9 cellular contexts compared by ENCODE assay signal in the genomic region with DNA sequence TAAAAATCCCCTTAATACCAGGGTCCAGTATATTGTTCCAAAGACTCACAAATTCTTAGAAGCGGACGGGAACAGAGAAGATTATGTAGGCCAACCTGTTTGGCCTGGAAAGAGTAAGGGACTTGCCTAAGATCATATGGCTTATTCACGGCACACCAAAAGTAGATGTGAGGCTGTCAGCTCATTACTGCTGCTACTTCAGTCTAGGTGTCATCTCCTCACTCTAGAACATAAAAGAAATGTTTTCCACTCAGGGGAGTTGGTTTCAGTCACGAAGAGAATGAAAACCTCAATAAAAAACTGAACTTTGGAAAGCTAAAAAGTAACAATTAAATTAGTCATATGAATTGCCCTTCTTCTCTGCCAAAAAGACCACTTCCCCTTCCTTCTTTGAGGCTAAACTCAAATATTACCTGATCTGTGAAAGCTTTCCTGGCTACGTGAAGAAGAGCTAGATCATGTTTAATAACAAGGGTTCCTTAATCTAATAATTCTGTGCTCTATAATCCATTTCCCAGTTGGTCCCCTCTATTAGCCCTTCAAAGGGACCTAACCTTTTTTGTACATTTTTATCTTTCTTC. TPM values are rescaled to one million over a fixed set of nuclear protein-coding genes. Genes with fewer than 3 reads are reported as not detected.
DNase-seq lines count a peak whose midpoint lies in the region; ATAC-seq and TF ChIP-seq lines count a peak whose summit lies in the region.
"Had no signal": no experiment of that assay in that cellular context is flagged by ENCODE, and none has a peak within 500 bp of the region (broad histone marks: within the 10 kb centered on the region; RNA-seq: fewer than 3 reads in every experiment).

No MANE protein-coding gene starts in this region.

- POLR2A ChIA-PET in activated CD4-positive, alpha-beta memory T cell treated with anti-CD3 and anti-CD28 coated beads for 36 hours (lab: Charles Lee), result interaction anchor here (0.7 to 5.3 kb wide), 5 partner anchors 12 to 279 kb away, joined by 3 to 29 read pairs (median 3); a partner anchor contains a TSS
- POLR2A ChIA-PET in GM10248 (lab: Yijun Ruan, JAX), result interaction anchor here (0.5 to 1.2 kb wide), 2 partner anchors 278 to 545 kb away, joined by 3 to 6 read pairs; a partner anchor contains a TSS

- H4K20me1 ChIP-seq in hepatocyte (ENCODE audit: insufficient read depth, poor library complexity, severe bottlenecking), result no peaks in the 10 kb centered on the region

- intact Hi-C loops in activated CD4-positive, alpha-beta memory T cell treated with anti-CD3 and anti-CD28 coated beads for 36 hours (cut with micrococcal nuclease), result loop anchor here (1.0 to 5.0 kb wide), 4 partner anchors 17 to 590 kb away; a partner anchor contains a TSS

- H3K27me3 Mint-ChIP-seq in activated naive CD4-positive, alpha-beta T cell treated with anti-CD3 and anti-CD28 coated beads, Interleukin-2, amount 50 U/mL, for 24 hours, result no peaks in the 10 kb centered on the region
- no peaks in the 10 kb centered on the region for H3K27me3 Mint-ChIP-seq in activated CD4-positive, alpha-beta memory T cell treated with anti-CD3 and anti-CD28 coated beads for 36 hours

- peaks cover 2% of the 10 kb centered on the region for H3K36me3 Mint-ChIP-seq in activated naive CD4-positive, alpha-beta T cell treated with anti-CD3 and anti-CD28 coated beads, Interleukin-2, amount 50 U/mL, for 24 hours
- no peaks in the 10 kb centered on the region for H3K36me3 Mint-ChIP-seq in activated CD4-positive, alpha-beta memory T cell treated with anti-CD3 and anti-CD28 coated beads for 36 hours

- no peak for TF ChIP-seq POLR2A in suprapubic skin (IDR thresholded peaks at IDR 0.05)

- H2AFZ ChIP-seq in hepatocyte, result peak overlapping the region; percentile 77

- H3K9me3 ChIP-seq in hepatocyte (ENCODE audit: low read depth) (no peaks in the 10 kb centered on the region), suprapubic skin (no peaks in the 10 kb centered on the region)

- H3K4me1 ChIP-seq in hepatocyte (ENCODE audit: insufficient read depth), result no peaks in the 10 kb centered on the region
- H3K4me1 ChIP-seq in suprapubic skin, result peaks cover 24% of the 10 kb centered on the region

- peak overlapping the region; percentile 90 for H3K4me3 Mint-ChIP-seq in activated naive CD4-positive, alpha-beta T cell treated with anti-CD3 and anti-CD28 coated beads, Interleukin-2, amount 50 U/mL, for 24 hours
- peak overlapping the region; percentile 88 for H3K4me3 Mint-ChIP-seq in activated CD4-positive, alpha-beta memory T cell treated with anti-CD3 and anti-CD28 coated beads for 36 hours

- no peaks in the 10 kb centered on the region for H3K9me3 Mint-ChIP-seq in activated naive CD4-positive, alpha-beta T cell treated with anti-CD3 and anti-CD28 coated beads, Interleukin-2, amount 50 U/mL, for 24 hours
- H3K9me3 Mint-ChIP-seq in activated CD4-positive, alpha-beta memory T cell treated with anti-CD3 and anti-CD28 coated beads for 36 hours, result peaks cover 7% of the 10 kb centered on the region

- no peaks in the 10 kb centered on the region for H3K79me2 ChIP-seq in hepatocyte

- H3K27me3 ChIP-seq in hepatocyte, result no peaks in the 10 kb centered on the region
- H3K27me3 ChIP-seq in suprapubic skin, result peaks cover 5% of the 10 kb centered on the region

- 38% methylated on average over 5 of the region's 5 CpGs for WGBS in hepatocyte (ENCODE audit: low lambda C conversion rate, missing lambda C conversion rate)
- WGBS in suprapubic skin, result 20% methylated on average over 5 of the region's 5 CpGs

- no peak for TF ChIP-seq EP300 in suprapubic skin (IDR thresholded peaks at IDR 0.05)

- no peak for DNase-seq in activated naive CD4-positive, alpha-beta T cell treated with anti-CD3 and anti-CD28 coated beads, Interleukin-2, amount 50 U/mL, for 16 hours
- peak; percentile 31 for DNase-seq in activated CD4-positive, alpha-beta memory T cell treated with anti-CD3 and anti-CD28 coated beads for 36 hours
- DNase-seq in hepatocyte (ENCODE audit: low spot score), result no peak
- no peak for DNase-seq in suprapubic skin (ENCODE audit: low spot score in 2 of 2)
- DNase-seq in GM10248 (ENCODE audit: extremely low spot score), result no peak
- no peak for DNase-seq in GM13976 (ENCODE audit: low spot score)

- peak overlapping the region; percentile 72 for H3K4me2 ChIP-seq in hepatocyte

- CTCF ChIA-PET in activated CD4-positive, alpha-beta memory T cell treated with anti-CD3 and anti-CD28 coated beads for 36 hours (lab: Charles Lee), result interaction anchor here (0.6 to 2.4 kb wide), 3 partner anchors 13 to 45 kb away, joined by 3 to 9 read pairs (median 3); a partner anchor contains a TSS
- CTCF ChIA-PET in GM10248 (lab: Yijun Ruan, JAX), result interaction anchor here (1.3 to 3.6 kb wide), 8 partner anchors 13 to 228 kb away, joined by 3 to 15 read pairs (median 6); a partner anchor contains a TSS

- H3K4me1 Mint-ChIP-seq in activated naive CD4-positive, alpha-beta T cell treated with anti-CD3 and anti-CD28 coated beads, Interleukin-2, amount 50 U/mL, for 24 hours, result peaks cover 39% of the 10 kb centered on the region
- peaks cover 44% of the 10 kb centered on the region for H3K4me1 Mint-ChIP-seq in activated CD4-positive, alpha-beta memory T cell treated with anti-CD3 and anti-CD28 coated beads for 36 hours (ENCODE audit: low read depth)

- peak overlapping the region; percentile 97 for H3K27ac Mint-ChIP-seq in activated naive CD4-positive, alpha-beta T cell treated with anti-CD3 and anti-CD28 coated beads, Interleukin-2, amount 50 U/mL, for 24 hours
- H3K27ac Mint-ChIP-seq in activated CD4-positive, alpha-beta memory T cell treated with anti-CD3 and anti-CD28 coated beads for 36 hours, result peak overlapping the region; percentile 93

- no peak for TF ChIP-seq CTCF in hepatocyte (IDR thresholded peaks at IDR 0.05; ENCODE audit: poor library complexity)
- TF ChIP-seq CTCF in suprapubic skin (IDR thresholded peaks at IDR 0.05), result no peak
- no peak for TF ChIP-seq CTCF in GM10248 (IDR thresholded peaks at IDR 0.05; ENCODE audit: control extremely low read depth, extremely low read depth, low read depth, missing control alignments)
- TF ChIP-seq CTCF in GM13976 (IDR thresholded peaks at IDR 0.05; ENCODE audit: borderline replicate concordance, control extremely low read depth, extremely low read depth, insufficient read depth, missing control alignments), result no peak

- H3K36me3 ChIP-seq in hepatocyte (replicated peaks; ENCODE audit: insufficient read depth, low read depth) (no peaks in the 10 kb centered on the region), suprapubic skin (no peaks in the 10 kb centered on the region)

- H3K4me3 ChIP-seq in hepatocyte, result no peak overlapping the region
- H3K4me3 ChIP-seq in suprapubic skin, result peak overlapping the region; percentile 69

- H3K9me2 ChIP-seq in hepatocyte (replicated peaks; ENCODE audit: insufficient read depth), result no peaks in the 10 kb centered on the region

- peak overlapping the region; percentile 33 for H3K27ac ChIP-seq in hepatocyte
- H3K27ac ChIP-seq in suprapubic skin, result no peak overlapping the region

- ATAC-seq in HG03159 (IDR thresholded peaks at IDR 0.05; ENCODE audit: unreplicated experiment), result peak; percentile 21

- in situ Hi-C loops in GM13976 (cut with MboI; ENCODE audit: low sequenced_read_pairs, unreplicated experiment), result no loop called here

RNA-seq across cellular contexts. Expression of a gene that starts 0.7 kb away (rescaled TPM):
- total RNA-seq in activated CD4-positive, alpha-beta memory T cell treated with anti-CD3 and anti-CD28 coated beads for 36 hours, result 10 to 100 TPM; 19.4 to 22.8 TPM
- total RNA-seq in hepatocyte (3.6 and 9.3 TPM in 2 replicates), suprapubic skin (10 to 100 TPM in 3 of 4 donors, 1 to 10 TPM in 1; 7.4 to 30.4 (median 11.7) TPM)
- polyA plus RNA-seq in hepatocyte, result 1.4 and 2.7 TPM in 2 replicates

RNA-seq across cellular contexts. Expression of a gene that starts 13.2 kb away (rescaled TPM):
- not detected for total RNA-seq in activated CD4-positive, alpha-beta memory T cell treated with anti-CD3 and anti-CD28 coated beads for 36 hours
- total RNA-seq in hepatocyte, result 0.08 TPM in 1 of 2 replicates, not detected in the other
- 0.43 and 0.83 TPM in 2 replicates for polyA plus RNA-seq in hepatocyte
- not detected for total RNA-seq in suprapubic skin
- total RNA-seq: lung microvascular endothelial cell had no signal
